ENCODE assay signal across 1 cellular context in genomic region chr11:26276798-26277424, GRCh38.
TF ChIP-seq lines count a peak whose summit lies in the region.

No MANE protein-coding gene starts in this region.

TF ChIP-seq in GM12878, 131 proteins besides CTCF, POLR2A, EP300 and RAD21 (continued from another document):
- no peak for TF ChIP-seq MLLT1 (IDR thresholded peaks at IDR 0.05)
- TF ChIP-seq SMC3 (IDR thresholded peaks at IDR 0.05; ENCODE audit: borderline replicate concordance, low read length): peak; percentile 59; the same call in 1 of the 2 replicates
